2 cellular contexts compared by ENCODE assay signal in genomic region chr2:182821172-182821571, GRCh38.
TF ChIP-seq lines count a peak whose summit lies in the region.

No MANE protein-coding gene starts in this region.

TF ChIP-seq in IMR-90, 13 proteins besides CTCF, POLR2A, EP300 and RAD21:
- TF ChIP-seq SMC3 (IDR thresholded peaks at IDR 0.05; ENCODE audit: low read depth, low read length) (no peak), ELK1 (IDR thresholded peaks at IDR 0.05; ENCODE audit: borderline replicate concordance, low read depth, low read length) (no peak), NFE2L2 (IDR thresholded peaks at IDR 0.05; ENCODE audit: low read depth, low read length) (no peak), RFX5 (IDR thresholded peaks at IDR 0.05; ENCODE audit: low read depth, low read length) (no peak), USF2 (IDR thresholded peaks at IDR 0.05; ENCODE audit: low read depth, low read length) (no peak), BHLHE40 (IDR thresholded peaks at IDR 0.05; ENCODE audit: low read depth, low read length) (no peak), CEBPB (IDR thresholded peaks at IDR 0.05; ENCODE audit: low read depth, low read length) (no peak), FOS (IDR thresholded peaks at IDR 0.05; ENCODE audit: low read depth, low read length) (no peak), MAZ (IDR thresholded peaks at IDR 0.05; ENCODE audit: borderline replicate concordance, low read depth, low read length) (no peak), CHD1 (IDR thresholded peaks at IDR 0.05; ENCODE audit: low read depth, low read length) (no peak)

TF ChIP-seq in K562, 482 proteins besides CTCF, POLR2A, EP300 and RAD21:
- TF ChIP-seq ZNF12 (CRISPR knock-in tag; IDR thresholded peaks at IDR 0.05): no peak
- no peak for TF ChIP-seq CXXC5 (CRISPR knock-in tag; IDR thresholded peaks at IDR 0.05)
- TF ChIP-seq SRSF3 (IDR thresholded peaks at IDR 0.05; ENCODE audit: insufficient read depth, low read length): no peak
- no peak for TF ChIP-seq ZNF395 (CRISPR knock-in tag; IDR thresholded peaks at IDR 0.05)
- TF ChIP-seq ZNF592 (IDR thresholded peaks at IDR 0.05): no peak
- no peak for TF ChIP-seq ETS2 (tag; IDR thresholded peaks at IDR 0.05; ENCODE audit: borderline replicate concordance, poor library complexity, severe bottlenecking)
- no peak for TF ChIP-seq ID3 (CRISPR knock-in tag; IDR thresholded peaks at IDR 0.05)
- TF ChIP-seq ID3 (tag; IDR thresholded peaks at IDR 0.05): no peak
- no peak for TF ChIP-seq NCOA1 (IDR thresholded peaks at IDR 0.05; ENCODE audit: low read depth)
- TF ChIP-seq ZNF764 (CRISPR knock-in tag; IDR thresholded peaks at IDR 0.05; ENCODE audit: low read depth): no peak
- no peak for TF ChIP-seq POLR2H (tag; IDR thresholded peaks at IDR 0.05; ENCODE audit: low read depth)
- TF ChIP-seq L3MBTL2 (IDR thresholded peaks at IDR 0.05): no peak
- TF ChIP-seq SIRT6 (IDR thresholded peaks at IDR 0.05; ENCODE audit: low read depth, low read length): no peak
- TF ChIP-seq SFPQ (IDR thresholded peaks at IDR 0.05; ENCODE audit: low read depth, low read length): no peak
- no peak for TF ChIP-seq TCF7 (IDR thresholded peaks at IDR 0.05; ENCODE audit: borderline replicate concordance)
- no peak for TF ChIP-seq NFIC (IDR thresholded peaks at IDR 0.05)
- TF ChIP-seq PHTF2 (CRISPR knock-in tag; IDR thresholded peaks at IDR 0.05): no peak
- TF ChIP-seq MBD2 (IDR thresholded peaks at IDR 0.05; ENCODE audit: borderline replicate concordance, low read depth): no peak
